Comparison of ENCODE assay signal across 8 cellular contexts in genomic region chr13:29771247-29771646, GRCh38.
A peak's percentile ranks its signal among the peaks of the same experiment; 100 is the strongest.
DNase-seq lines count a peak whose midpoint lies in the region; ATAC-seq and TF ChIP-seq lines count a peak whose summit lies in the region.

No MANE protein-coding gene starts in this region.

- intact Hi-C loops in activated CD8-positive, alpha-beta T cell treated with anti-CD3 and anti-CD28 coated beads for 36 hours (cut with micrococcal nuclease): loop anchor here (5.0 to 10.0 kb wide), 3 partner anchors 76 to 341 kb away; no protein-coding TSS in a partner anchor
- intact Hi-C loops in sciatic nerve (cut with DNase I): no loop called here

- H3K79me2 ChIP-seq in osteoblast (ENCODE audit: insufficient read depth, low read length): peaks cover 28% of the 10 kb centered on the region

- H3K4me3 Mint-ChIP-seq in activated CD8-positive, alpha-beta T cell treated with anti-CD3 and anti-CD28 coated beads for 36 hours: no peak overlapping the region
- no peak overlapping the region for H3K4me3 Mint-ChIP-seq in activated CD8-positive, alpha-beta T cell treated with anti-CD3 and anti-CD28 coated beads, Interleukin-2, amount 10 ng/mL, durations not matched to agents 7 days and 5 days

- H3K36me3 Mint-ChIP-seq in activated CD8-positive, alpha-beta T cell treated with anti-CD3 and anti-CD28 coated beads for 36 hours (ENCODE audit: low read depth): no peaks in the 10 kb centered on the region
- H3K36me3 Mint-ChIP-seq in activated CD8-positive, alpha-beta T cell treated with anti-CD3 and anti-CD28 coated beads, Interleukin-2, amount 10 ng/mL, durations not matched to agents 7 days and 5 days (ENCODE audit: low read depth): peaks cover 9% of the 10 kb centered on the region

- DNase-seq in activated CD8-positive, alpha-beta T cell treated with anti-CD3 and anti-CD28 coated beads for 36 hours: no peak
- DNase-seq in activated CD8-positive, alpha-beta T cell treated with anti-CD3 and anti-CD28 coated beads, Interleukin-2, amount 10 ng/mL, durations not matched to agents 7 days and 5 days: no peak
- peak; percentile 76 for DNase-seq in NCI-H748 treated with DMSO at 0.1 percent for 48 hours (lab: John Stamatoyannopoulos, UW)
- DNase-seq in dermis microvascular lymphatic vessel endothelial cell (ENCODE audit: low read depth in 2 of 2): peak; percentile 33 to 54
- DNase-seq in osteoblast (ENCODE audit: insufficient read length, low spot score, missing footprints): no peak
- DNase-seq in sciatic nerve (ENCODE audit: low spot score): no peak
- no peak for DNase-seq in stimulated activated CD4-positive, alpha-beta T cell treated with anti-CD3 and anti-CD28 coated beads, Interleukin-4, amount 100 ng/mL, for 4 hours
- DNase-seq in NCI-H774 (lab: John Stamatoyannopoulos, UW): no peak

- ATAC-seq in activated CD8-positive, alpha-beta T cell treated with anti-CD3 and anti-CD28 coated beads for 36 hours: peak; percentile 39
- ATAC-seq in activated CD8-positive, alpha-beta T cell treated with anti-CD3 and anti-CD28 coated beads, Interleukin-2, amount 10 ng/mL, durations not matched to agents 7 days and 5 days: no peak
- ATAC-seq in sciatic nerve: no peak

- no peak overlapping the region for H3K27ac ChIP-seq in osteoblast (ENCODE audit: low read depth, low read length)

- no peaks in the 10 kb centered on the region for H3K4me1 Mint-ChIP-seq in activated CD8-positive, alpha-beta T cell treated with anti-CD3 and anti-CD28 coated beads for 36 hours (ENCODE audit: low read depth)
- H3K4me1 Mint-ChIP-seq in activated CD8-positive, alpha-beta T cell treated with anti-CD3 and anti-CD28 coated beads, Interleukin-2, amount 10 ng/mL, durations not matched to agents 7 days and 5 days (ENCODE audit: low read depth): no peaks in the 10 kb centered on the region

- no peaks in the 10 kb centered on the region for H3K9me3 Mint-ChIP-seq in activated CD8-positive, alpha-beta T cell treated with anti-CD3 and anti-CD28 coated beads for 36 hours
- no peaks in the 10 kb centered on the region for H3K9me3 Mint-ChIP-seq in activated CD8-positive, alpha-beta T cell treated with anti-CD3 and anti-CD28 coated beads, Interleukin-2, amount 10 ng/mL, durations not matched to agents 7 days and 5 days (ENCODE audit: insufficient read depth)

- H3K27me3 ChIP-seq in osteoblast (ENCODE audit: insufficient read depth, low read length): no peaks in the 10 kb centered on the region

- no peaks in the 10 kb centered on the region for H3K4me1 ChIP-seq in osteoblast (ENCODE audit: insufficient read depth, low read length)

- no peak overlapping the region for H3K4me3 ChIP-seq in osteoblast (ENCODE audit: insufficient read depth, low read length)

- H4K20me1 ChIP-seq in osteoblast (ENCODE audit: insufficient read depth, low read length): no peaks in the 10 kb centered on the region

- TF ChIP-seq CTCF in activated CD8-positive, alpha-beta T cell treated with anti-CD3 and anti-CD28 coated beads for 36 hours (IDR thresholded peaks at IDR 0.05): peak; percentile 74
- TF ChIP-seq CTCF in osteoblast (IDR thresholded peaks at IDR 0.05; ENCODE audit: extremely low read depth, low read depth, low read length): peak; percentile 49

- peaks cover 22% of the 10 kb centered on the region for H3K36me3 ChIP-seq in osteoblast (ENCODE audit: insufficient read depth, low read length)

- H3K9me3 ChIP-seq in osteoblast (ENCODE audit: low read depth, low read length): no peaks in the 10 kb centered on the region

- no peak overlapping the region for H3K4me2 ChIP-seq in osteoblast (ENCODE audit: insufficient read depth, low read length)

- H3K27me3 Mint-ChIP-seq in activated CD8-positive, alpha-beta T cell treated with anti-CD3 and anti-CD28 coated beads for 36 hours: no peaks in the 10 kb centered on the region
- no peaks in the 10 kb centered on the region for H3K27me3 Mint-ChIP-seq in activated CD8-positive, alpha-beta T cell treated with anti-CD3 and anti-CD28 coated beads, Interleukin-2, amount 10 ng/mL, durations not matched to agents 7 days and 5 days (ENCODE audit: low read depth)

- POLR2A ChIA-PET in activated CD8-positive, alpha-beta T cell treated with anti-CD3 and anti-CD28 coated beads for 36 hours (lab: Charles Lee): interaction anchor here (1.6 kb wide), 1 partner anchor 78 kb away, joined by 5 read pairs; no protein-coding TSS in a partner anchor
- POLR2A ChIA-PET in activated CD8-positive, alpha-beta T cell treated with anti-CD3 and anti-CD28 coated beads, Interleukin-2, amount 10 ng/mL, durations not matched to agents 7 days and 5 days (lab: Charles Lee): no interaction called here

- no peak overlapping the region for H2AFZ ChIP-seq in osteoblast (ENCODE audit: low read length)

- CTCF ChIA-PET in activated CD8-positive, alpha-beta T cell treated with anti-CD3 and anti-CD28 coated beads for 36 hours (lab: Charles Lee): interaction anchor here (1.0 to 9.3 kb wide), 20 partner anchors 9 to 361 kb away, joined by 3 to 236 read pairs (median 7); partner anchors contain the start of gene UBL3
- CTCF ChIA-PET in activated CD8-positive, alpha-beta T cell treated with anti-CD3 and anti-CD28 coated beads, Interleukin-2, amount 10 ng/mL, durations not matched to agents 7 days and 5 days (lab: Charles Lee): interaction anchor here (0.6 to 10.7 kb wide), 30 partner anchors 8 to 469 kb away, joined by 3 to 271 read pairs (median 4); no protein-coding TSS in a partner anchor

- H3K27ac Mint-ChIP-seq in activated CD8-positive, alpha-beta T cell treated with anti-CD3 and anti-CD28 coated beads for 36 hours: no peak overlapping the region
- H3K27ac Mint-ChIP-seq in activated CD8-positive, alpha-beta T cell treated with anti-CD3 and anti-CD28 coated beads, Interleukin-2, amount 10 ng/mL, durations not matched to agents 7 days and 5 days: no peak overlapping the region

Comparison
In these comparisons a context has a peak if more than half of its experiments do, and no peak if none do; other contexts are left out.
1. DNase-seq: peak in NCI-H748 treated with DMSO at 0.1 percent for 48 hours (single experiment) and dermis microvascular lymphatic vessel endothelial cell (2 of 2); none in activated CD8-positive, alpha-beta T cell treated with anti-CD3 and anti-CD28 coated beads for 36 hours (single experiment), activated CD8-positive, alpha-beta T cell treated with anti-CD3 and anti-CD28 coated beads, Interleukin-2, amount 10 ng/mL, durations not matched to agents 7 days and 5 days (single experiment), osteoblast (single experiment), sciatic nerve (single experiment), stimulated activated CD4-positive, alpha-beta T cell treated with anti-CD3 and anti-CD28 coated beads, Interleukin-4, amount 100 ng/mL, for 4 hours (0 of 2) and NCI-H774 (single experiment).